Comparison of ENCODE assay signal across 8 cellular contexts in the genomic region with DNA sequence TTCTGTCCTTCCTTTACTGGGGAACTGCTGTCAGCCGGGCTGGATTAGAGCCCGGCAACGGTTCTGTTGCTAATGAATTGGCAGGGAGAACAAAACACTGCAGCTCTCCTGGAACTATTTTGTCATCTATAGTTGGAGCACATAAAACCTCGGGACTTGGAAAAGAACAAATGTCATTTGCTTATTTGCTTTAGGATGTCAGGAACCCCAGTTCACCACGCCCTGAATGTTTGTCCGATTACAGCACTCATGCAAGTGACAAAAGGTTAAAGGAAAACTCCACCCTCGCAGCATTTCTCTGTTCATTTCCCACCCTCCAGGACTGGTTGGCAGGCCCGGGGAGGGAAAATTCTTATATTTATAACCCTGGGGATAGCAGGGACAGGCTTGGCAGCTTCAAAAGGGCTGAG.
DNase-seq lines count a peak whose midpoint lies in the region; ATAC-seq and TF ChIP-seq lines count a peak whose summit lies in the region.

No MANE protein-coding gene starts in this region.

- intact Hi-C loops in sciatic nerve (cut with DNase I) = no loop called here

- H3K9me3 ChIP-seq in hepatocyte (ENCODE audit: low read depth) = no peaks in the 10 kb centered on the region

- WGBS in hepatocyte (ENCODE audit: low lambda C conversion rate, missing lambda C conversion rate) = 7% methylated on average over 8 of the region's 8 CpGs

- DNase-seq in AG20443 (ENCODE audit: low spot score) (peak; percentile 78), HT-29 (ENCODE audit: low spot score) (peak; percentile 85), anterior cingulate cortex (lab: John Stamatoyannopoulos, UW) (peak in 53 of 58 donors; percentile 15 to 89 (median 70)), hepatocyte (ENCODE audit: low spot score) (peak; percentile 87), sciatic nerve (ENCODE audit: low spot score) (peak; percentile 75), NCI-H2171 (lab: John Stamatoyannopoulos, UW) (no peak), NCI-H2107 (lab: John Stamatoyannopoulos, UW) (no peak)

- no peaks in the 10 kb centered on the region for H4K20me1 ChIP-seq in hepatocyte (ENCODE audit: insufficient read depth, poor library complexity, severe bottlenecking)

- no peaks in the 10 kb centered on the region for H3K9me2 ChIP-seq in hepatocyte (replicated peaks; ENCODE audit: insufficient read depth)

- no peak overlapping the region for H3K4me3 ChIP-seq in hepatocyte

- TF ChIP-seq CTCF in hepatocyte (IDR thresholded peaks at IDR 0.05; ENCODE audit: poor library complexity) = no peak

- no peaks in the 10 kb centered on the region for H3K79me2 ChIP-seq in hepatocyte

- peak overlapping the region; percentile 21 for H2AFZ ChIP-seq in hepatocyte

- H3K27me3 ChIP-seq in hepatocyte = no peaks in the 10 kb centered on the region

- peak; percentile 80 for ATAC-seq in sciatic nerve
- no peak for ATAC-seq in HG03139 (IDR thresholded peaks at IDR 0.05; ENCODE audit: unreplicated experiment)

- peak overlapping the region; percentile 65 for H3K4me2 ChIP-seq in hepatocyte

- H3K27ac ChIP-seq in hepatocyte = peak overlapping the region; percentile 93

- H3K36me3 ChIP-seq in hepatocyte (replicated peaks; ENCODE audit: insufficient read depth, low read depth) = no peaks in the 10 kb centered on the region

- peaks cover 47% of the 10 kb centered on the region for H3K4me1 ChIP-seq in hepatocyte (ENCODE audit: insufficient read depth)

Comparison
In these comparisons a context has a peak if more than half of its experiments do, and no peak if none do; other contexts are left out.
1. DNase-seq: peak in AG20443 (single experiment), HT-29 (single experiment), anterior cingulate cortex (53 of 58), hepatocyte (single experiment) and sciatic nerve (single experiment); none in NCI-H2171 (single experiment) and NCI-H2107 (single experiment).